ENCODE assay signal across 26 cellular contexts in the genomic region with DNA sequence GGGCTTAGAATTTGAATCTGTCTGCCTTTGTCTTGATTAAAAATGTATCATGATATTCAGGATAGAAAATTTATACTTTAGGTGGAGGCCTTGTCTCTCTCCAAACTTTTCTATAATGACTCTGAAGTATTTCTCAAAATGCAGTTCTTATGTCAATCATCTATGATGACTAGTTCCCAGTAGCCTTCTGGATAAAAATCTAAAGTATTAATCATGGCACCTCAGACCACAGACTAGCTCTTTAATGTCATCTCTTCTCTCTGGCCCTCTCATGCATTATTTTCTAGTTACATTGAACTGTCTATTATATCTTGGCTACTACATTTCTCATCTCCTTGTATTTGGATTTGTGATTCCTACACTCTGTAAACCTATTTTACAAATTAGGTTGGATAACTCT.
DNase-seq lines count a peak whose midpoint lies in the region; ATAC-seq and TF ChIP-seq lines count a peak whose summit lies in the region.
"Had no signal": no experiment of that assay in that cellular context is flagged by ENCODE, and none has a peak within 500 bp of the region (broad histone marks: within the 10 kb centered on the region; RNA-seq: fewer than 3 reads in every experiment).

No MANE protein-coding gene starts in this region.

- H3K4me3 ChIP-seq in PC-3 (ENCODE audit: low read length): no peak overlapping the region
- no peak overlapping the region for H3K4me3 ChIP-seq in OCI-LY7 (ENCODE audit: low read depth, low read length, poor library complexity, severe bottlenecking)
- H3K4me3 ChIP-seq: BLaER1, GM12878, MG63, Peyer's patch had no signal

- H3K79me2 ChIP-seq in PC-3 (ENCODE audit: low read length) (no peaks in the 10 kb centered on the region), OCI-LY7 (ENCODE audit: insufficient read depth, low read depth, low read length) (no peaks in the 10 kb centered on the region)

- ATAC-seq in PC-3 (no peak), HG02678 (IDR thresholded peaks at IDR 0.05; ENCODE audit: unreplicated experiment) (no peak)
- ATAC-seq: GM12878, HepG2 had no signal

- H3K9me3 ChIP-seq in PC-3 (ENCODE audit: low read length): no peaks in the 10 kb centered on the region
- no peaks in the 10 kb centered on the region for H3K9me3 ChIP-seq in OCI-LY7 (ENCODE audit: low read length)
- H3K9me3 ChIP-seq: BLaER1, MG63, Peyer's patch had no signal

- TF ChIP-seq CTCF in PC-3 (conservative IDR thresholded peaks at IDR 0.05; ENCODE audit: low read depth, low read length) (no peak), OCI-LY7 (conservative IDR thresholded peaks at IDR 0.05; ENCODE audit: low read length) (no peak)

- 0 out of 2 replicates have a peak overlapping the region, but pooled peaks have one; percentile 21 for H3K4me2 ChIP-seq in PC-3 (ENCODE audit: low read length)
- H3K4me2 ChIP-seq in OCI-LY7 (ENCODE audit: low read length): no peak overlapping the region

- H3K4me1 ChIP-seq in PC-3 (ENCODE audit: insufficient read depth, low read length): peaks cover 49% of the 10 kb centered on the region
- H3K4me1 ChIP-seq in OCI-LY7 (ENCODE audit: insufficient read depth, low read length, poor library complexity, severe bottlenecking): peaks cover 8% of the 10 kb centered on the region
- H3K4me1 ChIP-seq: Peyer's patch had no signal

- POLR2A ChIA-PET in PC-3 (lab: Charles Lee; ENCODE audit: unreplicated experiment) (no interaction called here), OCI-LY7 (lab: Charles Lee) (interaction anchor here (0.6 kb wide), 1 partner anchor 324 kb away, joined by 3 read pairs; no protein-coding TSS in a partner anchor)

- H3F3A ChIP-seq in PC-3 (ENCODE audit: low read length, unreplicated experiment): no peaks in the 10 kb centered on the region

- H3K9me2 ChIP-seq in PC-3 (replicated peaks; ENCODE audit: low read length) (no peaks in the 10 kb centered on the region), OCI-LY7 (ENCODE audit: insufficient read depth, low read length) (no peaks in the 10 kb centered on the region)

- no peaks in the 10 kb centered on the region for H3K36me3 ChIP-seq in PC-3 (ENCODE audit: low read depth, low read length)
- H3K36me3 ChIP-seq in OCI-LY7 (ENCODE audit: insufficient read depth, low read length): no peaks in the 10 kb centered on the region
- H3K36me3 ChIP-seq: BLaER1, MG63, Peyer's patch had no signal

- CTCF ChIA-PET in PC-3 (lab: Charles Lee) (interaction anchor here (1.7 kb wide), 1 partner anchor 303 kb away, joined by 5 read pairs; no protein-coding TSS in a partner anchor), OCI-LY7 (lab: Charles Lee; ENCODE audit: unreplicated experiment) (no interaction called here)

- peak overlapping the region; percentile 53 for H3K9ac ChIP-seq in PC-3 (ENCODE audit: low read length)
- H3K9ac ChIP-seq: BLaER1 had no signal

- intact Hi-C loops in PC-3 (cut with micrococcal nuclease): no loop called here
- intact Hi-C loops in OCI-LY7 (cut with micrococcal nuclease; ENCODE audit: unreplicated experiment): no loop called here

- peak overlapping the region; percentile 95 for H3K27ac ChIP-seq in PC-3 (ENCODE audit: low read length)
- no peak overlapping the region for H3K27ac ChIP-seq in OCI-LY7 (ENCODE audit: low read depth, low read length, poor library complexity, severe bottlenecking)
- H3K27ac ChIP-seq: BLaER1, Peyer's patch had no signal

- DNase-seq in HT1080 (ENCODE audit: low read depth) (peak; percentile 11), PC-3 (peak; percentile 69), amniotic epithelial cell (ENCODE audit: low read depth) (peak; percentile 42), glomerular visceral epithelial cell (ENCODE audit: extremely low spot score) (peak; percentile 5), OCI-LY7 (ENCODE audit: low spot score) (no peak), cortex of kidney (lab: John Stamatoyannopoulos, UW) (no peak)
- DNase-seq in stimulated activated CD4-positive, alpha-beta T cell treated with anti-CD3 and anti-CD28 coated beads, Interleukin-4, amount 100 ng/mL, for 24 hours: no peak
- DNase-seq: CD4-positive, CD25-positive, alpha-beta regulatory T cell; DMS53; HCEC 1CT; Karpas-422; MG63; NCI-H1105 treated with DMSO at 0.1 percent for 48 hours; NCI-H146; NCI-H2029; NCI-H446 treated with DMSO at 0.1 percent for 48 hours; NCI-H526; NCI-H82; NK-92 treated with Interleukin-12 subunit alpha and Interleukin-12 subunit beta, amount 100 ng/mL, for 24 hours; Peyer's patch; SHP77; T-helper 1 cell had no signal

- no peaks in the 10 kb centered on the region for H4K20me1 ChIP-seq in PC-3 (ENCODE audit: low read length)
- H4K20me1 ChIP-seq in OCI-LY7 (ENCODE audit: insufficient read depth, low read length): no peaks in the 10 kb centered on the region
- H4K20me1 ChIP-seq: BLaER1 had no signal

- BruUV-seq in PC-3 (replicated peaks; lab: Mats Ljungman, UMichigan): no TSS peak
- BruUV-seq in OCI-LY7 (replicated peaks; lab: Mats Ljungman, UMichigan): no TSS peak

- H2AFZ ChIP-seq in PC-3 (ENCODE audit: low read length) (no peak overlapping the region), OCI-LY7 (ENCODE audit: low read length) (no peak overlapping the region)

- no peaks in the 10 kb centered on the region for H3K27me3 ChIP-seq in PC-3 (ENCODE audit: low read length)
- H3K27me3 ChIP-seq: BLaER1, Peyer's patch had no signal

Comparison
In these comparisons a context has a peak if more than half of its experiments do, and no peak if none do; other contexts are left out.
1. DNase-seq: peak in HT1080 (single experiment), PC-3 (single experiment), amniotic epithelial cell (single experiment) and glomerular visceral epithelial cell (single experiment); none in stimulated activated CD4-positive, alpha-beta T cell treated with anti-CD3 and anti-CD28 coated beads, Interleukin-4, amount 100 ng/mL, for 24 hours (single experiment), OCI-LY7 (single experiment) and cortex of kidney (single experiment).